15 cellular contexts compared by ENCODE assay signal in genomic region chr12:75976113-75976512, GRCh38. TPM values are rescaled to one million over a fixed set of nuclear protein-coding genes. Genes with fewer than 3 reads are reported as not detected.
DNase-seq lines count a peak whose midpoint lies in the region; ATAC-seq, FAIRE-seq and TF ChIP-seq lines count a peak whose summit lies in the region.
"Had no signal": no experiment of that assay in that cellular context is flagged by ENCODE, and none has a peak within 500 bp of the region (broad histone marks: within the 10 kb centered on the region; RNA-seq: fewer than 3 reads in every experiment).

No MANE protein-coding gene starts in this region.

- no peak overlapping the region for H3K4me3 ChIP-seq in HepG2 (replicated peaks in 1 of 3; ENCODE audit: insufficient read depth in 1 of 3, low read depth in 2 of 3, low read length in 3 of 3)
- H3K4me3 ChIP-seq in right lobe of liver = no peak overlapping the region
- no peak overlapping the region for H3K4me3 ChIP-seq in liver (ENCODE audit: low read depth in 1 of 3, low read length in 3 of 3)
- H3K4me3 ChIP-seq: pancreas, tibial artery had no signal

- no peaks in the 10 kb centered on the region for H3K27me3 ChIP-seq in HepG2 (ENCODE audit: control insufficient read depth in 1 of 2, insufficient read depth in 2 of 2, low read length in 2 of 2)
- no peaks in the 10 kb centered on the region for H3K27me3 ChIP-seq in right lobe of liver
- no peaks in the 10 kb centered on the region for H3K27me3 ChIP-seq in liver (ENCODE audit: control insufficient read depth in 4 of 4, insufficient read depth in 4 of 4, low read length in 3 of 4)
- H3K27me3 ChIP-seq: pancreas, tibial artery had no signal

- TF ChIP-seq RAD21 in HepG2 (CRISPR knock-in tag; IDR thresholded peaks at IDR 0.05) (no peak), liver (IDR thresholded peaks at IDR 0.05) (no peak)

- peak overlapping the region; percentile 91 for H3K27ac ChIP-seq in HepG2 (ENCODE audit: extremely low read length, insufficient read depth, low read length)
- peak overlapping the region in 1 of 3 donors; percentile 16 for H3K27ac ChIP-seq in right lobe of liver
- H3K27ac ChIP-seq in liver (ENCODE audit: low read depth in 1 of 2, low read length in 2 of 2) = no peak overlapping the region
- H3K27ac ChIP-seq: pancreas had no signal

- H3K9me3 Mint-ChIP-seq in activated CD8-positive, alpha-beta T cell treated with anti-CD3 and anti-CD28 coated beads, Interleukin-2, amount 10 ng/mL, durations not matched to agents 7 days and 5 days (ENCODE audit: insufficient read depth) = peaks cover 4% of the 10 kb centered on the region

- H3K79me2 ChIP-seq in HepG2 (ENCODE audit: insufficient read depth, low read length) = no peaks in the 10 kb centered on the region

- TF ChIP-seq POLR2A in HepG2 (IDR thresholded peaks at IDR 0.05; ENCODE audit: insufficient read depth in 1 of 2, low read depth in 2 of 2, low read length in 2 of 2) (no peak), right lobe of liver (IDR thresholded peaks at IDR 0.05) (no peak)

- POLR2A ChIA-PET in HepG2 (lab: Yijun Ruan, JAX) = interaction anchor here (1.5 to 2.1 kb wide), 2 partner anchors 16 to 56 kb away, joined by 4 to 9 read pairs; partner anchors contain the start of gene PHLDA1
- POLR2A ChIA-PET in activated CD8-positive, alpha-beta T cell treated with anti-CD3 and anti-CD28 coated beads, Interleukin-2, amount 10 ng/mL, durations not matched to agents 7 days and 5 days (lab: Charles Lee) = no interaction called here

- TF ChIP-seq EP300 in HepG2 (IDR thresholded peaks at IDR 0.05; ENCODE audit: low read depth in 2 of 2, low read length in 2 of 2) = no peak
- no peak for TF ChIP-seq EP300 in HepG2 (CRISPR knock-in tag; IDR thresholded peaks at IDR 0.05; ENCODE audit: borderline replicate concordance)

- ATAC-seq in HepG2 = no peak
- no peak for ATAC-seq in right lobe of liver
- ATAC-seq in activated CD8-positive, alpha-beta T cell treated with anti-CD3 and anti-CD28 coated beads, Interleukin-2, amount 10 ng/mL, durations not matched to agents 7 days and 5 days = no peak
- no peak for ATAC-seq in GM21515 (IDR thresholded peaks at IDR 0.05; ENCODE audit: unreplicated experiment)
- ATAC-seq in HG02588 (IDR thresholded peaks at IDR 0.05; ENCODE audit: unreplicated experiment) = no peak
- ATAC-seq: pancreas, Right ventricle myocardium inferior had no signal

- H4K20me1 ChIP-seq in HepG2 (ENCODE audit: insufficient read depth, low read length) = no peaks in the 10 kb centered on the region

- no peaks in the 10 kb centered on the region for H3K36me3 ChIP-seq in HepG2 (replicated peaks in 1 of 2; ENCODE audit: control insufficient read depth in 1 of 2, insufficient read depth in 2 of 2, low read length in 2 of 2)
- no peaks in the 10 kb centered on the region for H3K36me3 ChIP-seq in right lobe of liver
- no peaks in the 10 kb centered on the region for H3K36me3 ChIP-seq in liver (ENCODE audit: control insufficient read depth in 4 of 4, insufficient read depth in 3 of 4, low read depth in 1 of 4, low read length in 3 of 4)
- H3K36me3 ChIP-seq: pancreas, tibial artery had no signal

- intact Hi-C loops in HepG2 (cut with micrococcal nuclease; ENCODE audit: unreplicated experiment) (no loop called here), right lobe of liver (cut with DNase I) (no loop called here)

- H3K4me3 Mint-ChIP-seq in activated CD8-positive, alpha-beta T cell treated with anti-CD3 and anti-CD28 coated beads, Interleukin-2, amount 10 ng/mL, durations not matched to agents 7 days and 5 days = no peak overlapping the region

- peak overlapping the region; percentile 5 for H3K27ac Mint-ChIP-seq in activated CD8-positive, alpha-beta T cell treated with anti-CD3 and anti-CD28 coated beads, Interleukin-2, amount 10 ng/mL, durations not matched to agents 7 days and 5 days

- peaks cover 43% of the 10 kb centered on the region for H3K4me1 Mint-ChIP-seq in activated CD8-positive, alpha-beta T cell treated with anti-CD3 and anti-CD28 coated beads, Interleukin-2, amount 10 ng/mL, durations not matched to agents 7 days and 5 days (ENCODE audit: low read depth)

- WGBS in HepG2 (ENCODE audit: low lambda C conversion rate) = 81% methylated on average over 3 of the region's 3 CpGs
- WGBS in right lobe of liver (ENCODE audit: insufficient coverage, low coverage, low lambda C conversion rate, missing lambda C conversion rate) = 66% methylated on average over 3 of the region's 3 CpGs
- 78% methylated on average over 3 of the region's 3 CpGs for WGBS in liver

- CTCF ChIA-PET in HepG2 (lab: Yijun Ruan, JAX; ENCODE audit: low intra/inter-chr PET ratio, low total read pairs) = no interaction called here
- CTCF ChIA-PET in activated CD8-positive, alpha-beta T cell treated with anti-CD3 and anti-CD28 coated beads, Interleukin-2, amount 10 ng/mL, durations not matched to agents 7 days and 5 days (lab: Charles Lee) = no interaction called here

- no peak for FAIRE-seq in HepG2 (lab: Jason Lieb, UNC)
- FAIRE-seq: pancreas had no signal

- DNase-seq in HepG2 (ENCODE audit: low spot score) (no peak), right lobe of liver (no peak), NCI-H2107 treated with DMSO at 0.1 percent for 48 hours (lab: John Stamatoyannopoulos, UW; ENCODE audit: unreplicated experiment) (no peak), NCI-H1694 (lab: John Stamatoyannopoulos, UW) (no peak)
- DNase-seq in activated CD8-positive, alpha-beta T cell treated with anti-CD3 and anti-CD28 coated beads, Interleukin-2, amount 10 ng/mL, durations not matched to agents 7 days and 5 days = no peak
- DNase-seq: aorta; NCI-H2107; NCI-H82; pancreas; stimulated activated CD4-positive, alpha-beta T cell treated with anti-CD3 and anti-CD28 coated beads, Interleukin-15, amount 100 ng/mL, for 24 hours; tibial artery had no signal

- H3K36me3 Mint-ChIP-seq in activated CD8-positive, alpha-beta T cell treated with anti-CD3 and anti-CD28 coated beads, Interleukin-2, amount 10 ng/mL, durations not matched to agents 7 days and 5 days (ENCODE audit: low read depth) = peaks cover 4% of the 10 kb centered on the region

- no peak overlapping the region for H3K9ac ChIP-seq in HepG2 (ENCODE audit: insufficient read depth, low read depth, low read length)
- no peak overlapping the region for H3K9ac ChIP-seq in liver (ENCODE audit: low read depth in 1 of 2, low read length in 2 of 2)

- peak overlapping the region; percentile 76 for H2AFZ ChIP-seq in HepG2 (ENCODE audit: low read length)

- in situ Hi-C loops in HepG2 (cut with HindIII; ENCODE audit: extremely low pct_ligation_motif_present, low pct_unique_long_range_greater_than_20kb) = no loop called here

- no peak for TF ChIP-seq CTCF in HepG2 (CRISPR knock-in tag; IDR thresholded peaks at IDR 0.05)
- TF ChIP-seq CTCF in right lobe of liver (IDR thresholded peaks at IDR 0.05) = no peak
- TF ChIP-seq CTCF in liver (IDR thresholded peaks at IDR 0.05; ENCODE audit: low read depth, low read length, missing input control) = no peak

- H3K9me3 ChIP-seq in HepG2 (ENCODE audit: low read length) (no peaks in the 10 kb centered on the region), right lobe of liver (no peaks in the 10 kb centered on the region), liver (ENCODE audit: control insufficient read depth in 4 of 4, low read length in 3 of 4) (no peaks in the 10 kb centered on the region)
- H3K9me3 ChIP-seq: pancreas, tibial artery had no signal

- no peaks in the 10 kb centered on the region for H3K27me3 Mint-ChIP-seq in activated CD8-positive, alpha-beta T cell treated with anti-CD3 and anti-CD28 coated beads, Interleukin-2, amount 10 ng/mL, durations not matched to agents 7 days and 5 days (ENCODE audit: low read depth)

- H3K4me1 ChIP-seq in HepG2 (ENCODE audit: insufficient read depth, low read length) = peaks cover 85% of the 10 kb centered on the region
- peaks cover 0 to 43% (median 14%) of the 10 kb centered on the region in 4 donors for H3K4me1 ChIP-seq in right lobe of liver
- peaks cover 5 to 20% (median 12%) of the 10 kb centered on the region in 4 donors for H3K4me1 ChIP-seq in liver (ENCODE audit: control insufficient read depth in 4 of 4, insufficient read depth in 4 of 4, low read length in 3 of 4)

- no peak overlapping the region; the same call in 1 of the 2 replicates for H3K4me2 ChIP-seq in HepG2 (ENCODE audit: low read depth, low read length)

- no TSS peak for BruUV-seq in HepG2 (replicated peaks; lab: Mats Ljungman, UMichigan)

TF ChIP-seq in liver, 16 proteins besides CTCF, POLR2A, EP300 and RAD21:
- peak; percentile 3 to 20 for TF ChIP-seq HNF4A (conservative IDR thresholded peaks at IDR 0.05)
- no peak for TF ChIP-seq YY1 (IDR thresholded peaks at IDR 0.05)
- peak; percentile 28 for TF ChIP-seq NR2F2 (IDR thresholded peaks at IDR 0.05)
- TF ChIP-seq RXRA (IDR thresholded peaks at IDR 0.05) = peak in 1 of 2 donors; percentile 12
- no peak for TF ChIP-seq HNF4G (IDR thresholded peaks at IDR 0.05)

RNA-seq across cellular contexts. Expression of gene PHLDA1, which starts 55.5 kb away (rescaled TPM):
- total RNA-seq in HepG2 (2016; rRNA removed; fragmentation: Illumina TruSeq; extraction: Trizol) (41.0 and 42.6 TPM in 2 replicates), right lobe of liver (10 to 100 TPM in 4 of 6 experiments, 1 to 10 TPM in 2; 1.7 to 22.4 (median 14.3) TPM), liver (10 to 100 TPM in 1 of 2 donors, 1 to 10 TPM in 1; 4.5 to 11.5 TPM)
- 17.8 and 19.6 TPM in 2 replicates for total RNA-seq in HepG2 (2016; cell fraction: cytosol; rRNA removed; fragmentation: Illumina TruSeq; extraction: Trizol; ENCODE audit: low read depth)
- 40.7 and 41.0 TPM in 2 replicates for total RNA-seq in HepG2 (2016; cell fraction: insoluble cytoplasmic fraction; rRNA removed; fragmentation: Illumina TruSeq; extraction: Trizol)
- 46.7 and 48.5 TPM in 2 replicates for total RNA-seq in HepG2 (2016; cell fraction: membrane; rRNA removed; fragmentation: Illumina TruSeq; extraction: Trizol)
- total RNA-seq in HepG2 (2016; cell fraction: nucleus; rRNA removed; fragmentation: Illumina TruSeq; extraction: Trizol) = 48.4 and 49.5 TPM in 2 replicates
- polyA plus RNA-seq in HepG2 (2011; rRNA removed) (30.5 and 33.8 TPM in 2 replicates), liver (1 to 10 TPM; 2.8 to 6.9 TPM)
- 25.4 and 27.1 TPM in 2 replicates for polyA plus RNA-seq in HepG2 (2011; cell fraction: cytosol; rRNA removed)
- 24.3 and 25.8 TPM in 2 replicates for polyA plus RNA-seq in HepG2 (2011; cell fraction: nucleus; rRNA removed)
- polyA plus RNA-seq in HepG2 (2012) = 19.1 and 25.3 TPM in 2 replicates
- 10.9 and 15.0 TPM in 2 replicates for polyA plus RNA-seq in HepG2 (2016; cell fraction: cytosol; fragmentation: Illumina TruSeq; extraction: Trizol; ENCODE audit: low read depth)
- polyA plus RNA-seq in HepG2 (2016; cell fraction: insoluble cytoplasmic fraction; fragmentation: Illumina TruSeq; extraction: Trizol; ENCODE audit: low read depth) = 61.4 and 62.2 TPM in 2 replicates
- 29.1 and 33.4 TPM in 2 replicates for polyA plus RNA-seq in HepG2 (2016; cell fraction: membrane; fragmentation: Illumina TruSeq; extraction: Trizol; ENCODE audit: low read depth)
- 87.7 and 87.9 TPM in 2 replicates for polyA plus RNA-seq in HepG2 (2016; cell fraction: nucleus; fragmentation: Illumina TruSeq; extraction: Trizol; ENCODE audit: insufficient read depth, low read depth)
- 3.0 and 40.9 TPM in 2 replicates for polyA minus RNA-seq in HepG2 (2011; rRNA and poly(A)+ RNA removed; ENCODE audit: low replicate concordance)
- 43.4 and 48.0 TPM in 2 replicates for polyA minus RNA-seq in HepG2 (2011; cell fraction: cytosol; rRNA and poly(A)+ RNA removed)
- 53.5 and 53.8 TPM in 2 replicates for polyA minus RNA-seq in HepG2 (2011; cell fraction: nucleus; rRNA and poly(A)+ RNA removed)
- total RNA-seq in activated CD8-positive, alpha-beta T cell treated with anti-CD3 and anti-CD28 coated beads, Interleukin-2, amount 10 ng/mL, durations not matched to agents 7 days and 5 days = 1 to 10 TPM; 5.6 to 6.1 TPM
